Comparison of ENCODE assay signal across 12 cellular contexts in the genomic region with DNA sequence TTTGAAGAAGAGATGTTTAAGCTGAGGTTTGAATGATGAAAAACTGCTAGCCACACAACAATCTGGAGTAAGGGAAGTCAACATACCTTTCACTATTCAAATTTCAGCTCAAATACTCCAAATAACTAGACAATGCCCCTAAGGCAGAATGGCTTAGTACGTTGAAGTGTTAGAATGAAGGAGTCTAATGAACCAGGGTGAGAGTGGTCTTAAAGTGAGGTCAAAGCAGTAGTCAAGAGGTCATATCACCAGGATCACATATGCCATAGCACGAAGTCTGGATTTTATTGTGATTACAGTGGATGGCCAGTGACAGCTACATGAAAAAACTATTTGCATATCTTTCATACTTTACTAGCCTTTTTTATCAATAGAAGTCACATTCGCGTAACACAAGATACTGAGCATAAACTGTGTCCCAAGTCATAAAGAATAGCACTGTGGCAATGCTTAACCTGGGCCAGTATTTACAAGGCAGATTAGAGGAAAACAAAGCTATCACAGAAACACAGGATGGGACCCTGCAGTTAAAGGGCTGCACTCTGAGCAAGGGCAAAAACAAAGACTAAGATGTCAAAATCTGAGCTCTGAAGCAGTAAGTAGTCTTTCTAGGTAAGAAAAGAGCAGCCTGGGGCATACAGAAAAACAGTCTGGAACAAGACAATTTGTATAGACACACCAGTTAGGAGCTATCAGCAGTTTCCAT.
"Had no signal": no experiment of that assay in that cellular context is flagged by ENCODE, and none has a peak within 500 bp of the region (broad histone marks: within the 10 kb centered on the region; RNA-seq: fewer than 3 reads in every experiment).

No MANE protein-coding gene starts in this region.

- H3K27me3 ChIP-seq: ascending aorta, sigmoid colon, spleen, suprapubic skin, upper lobe of left lung had no signal

- DNase-seq: activated CD4-positive, alpha-beta T cell treated with anti-CD3 and anti-CD28 coated beads, Interleukin-2, amount 50 U/mL, for 1 hour; activated CD8-positive, alpha-beta memory T cell treated with anti-CD3 and anti-CD28 coated beads for 24 hours; activated naive CD4-positive, alpha-beta T cell; activated naive CD8-positive, alpha-beta T cell treated with anti-CD3 and anti-CD28 coated beads, Interleukin-2, amount 10 ng/mL, durations not matched to agents 7 days and 5 days; foreskin fibroblast; sigmoid colon; spleen; upper lobe of left lung had no signal

- H3K27ac ChIP-seq: ascending aorta, sigmoid colon, spleen, suprapubic skin, upper lobe of left lung had no signal

- H3K4me1 ChIP-seq: sigmoid colon, spleen, suprapubic skin had no signal

- H3K9me3 Mint-ChIP-seq: activated naive CD8-positive, alpha-beta T cell treated with anti-CD3 and anti-CD28 coated beads, Interleukin-2, amount 10 ng/mL, durations not matched to agents 7 days and 5 days; activated T-helper 1 cell treated with anti-CD3 and anti-CD28 coated beads, Interleukin-12 subunit alpha, Interleukin-12 subunit beta, Interleukin-2, Interleukin-4 antibody, amounts not matched to agents 30 ng/mL and 10 ng/mL and 1 ng/mL, durations not matched to agents 14 hours and 24 hours and 36 hours; stimulated activated naive CD8-positive, alpha-beta T cell treated with anti-CD3 and anti-CD28 coated beads, Interleukin-15, Interleukin-2, amounts not matched to agents 100 ng/mL and 50 ng/mL, for 24 hours had no signal

- H3K36me3 ChIP-seq: ascending aorta, sigmoid colon had no signal

- H3K4me3 ChIP-seq: ascending aorta, sigmoid colon, spleen, suprapubic skin, upper lobe of left lung had no signal

- H3K4me3 Mint-ChIP-seq: activated naive CD8-positive, alpha-beta T cell treated with anti-CD3 and anti-CD28 coated beads, Interleukin-2, amount 10 ng/mL, durations not matched to agents 7 days and 5 days; activated T-helper 1 cell treated with anti-CD3 and anti-CD28 coated beads, Interleukin-12 subunit alpha, Interleukin-12 subunit beta, Interleukin-2, Interleukin-4 antibody, amounts not matched to agents 30 ng/mL and 10 ng/mL and 1 ng/mL, durations not matched to agents 14 hours and 24 hours and 36 hours; stimulated activated naive CD8-positive, alpha-beta T cell treated with anti-CD3 and anti-CD28 coated beads, Interleukin-15, Interleukin-2, amounts not matched to agents 100 ng/mL and 50 ng/mL, for 24 hours had no signal

- H3K27me3 Mint-ChIP-seq: activated naive CD8-positive, alpha-beta T cell treated with anti-CD3 and anti-CD28 coated beads, Interleukin-2, amount 10 ng/mL, durations not matched to agents 7 days and 5 days; stimulated activated naive CD8-positive, alpha-beta T cell treated with anti-CD3 and anti-CD28 coated beads, Interleukin-15, Interleukin-2, amounts not matched to agents 100 ng/mL and 50 ng/mL, for 24 hours had no signal

- H3K27ac Mint-ChIP-seq: activated naive CD8-positive, alpha-beta T cell treated with anti-CD3 and anti-CD28 coated beads, Interleukin-2, amount 10 ng/mL, durations not matched to agents 7 days and 5 days; activated T-helper 1 cell treated with anti-CD3 and anti-CD28 coated beads, Interleukin-12 subunit alpha, Interleukin-12 subunit beta, Interleukin-2, Interleukin-4 antibody, amounts not matched to agents 30 ng/mL and 10 ng/mL and 1 ng/mL, durations not matched to agents 14 hours and 24 hours and 36 hours; stimulated activated naive CD8-positive, alpha-beta T cell treated with anti-CD3 and anti-CD28 coated beads, Interleukin-15, Interleukin-2, amounts not matched to agents 100 ng/mL and 50 ng/mL, for 24 hours had no signal

- H3K4me1 Mint-ChIP-seq: activated naive CD8-positive, alpha-beta T cell treated with anti-CD3 and anti-CD28 coated beads, Interleukin-2, amount 10 ng/mL, durations not matched to agents 7 days and 5 days had no signal

- H3K9me3 ChIP-seq: ascending aorta, sigmoid colon, spleen, suprapubic skin, upper lobe of left lung had no signal
